ENCODE assay signal across 20 cellular contexts in the genomic region with DNA sequence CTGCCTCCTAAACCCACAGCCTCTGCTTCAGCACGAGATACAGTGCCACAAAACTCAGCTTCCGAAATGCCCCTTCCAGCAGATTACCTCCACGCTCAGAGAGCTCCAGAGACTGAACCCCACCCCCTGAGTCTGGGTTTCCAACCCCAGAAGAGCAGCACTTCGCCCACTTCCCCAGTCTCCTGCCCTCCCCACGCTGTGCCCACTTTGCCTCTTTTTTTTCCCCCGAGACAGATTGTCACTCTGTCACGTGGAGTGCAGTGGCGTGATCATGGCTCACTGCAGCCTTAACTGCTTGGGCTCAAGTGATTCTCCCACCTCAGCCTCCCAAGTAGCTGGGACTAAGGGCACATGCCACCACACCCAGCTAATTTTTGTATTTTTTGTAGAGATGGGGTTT. TPM values are rescaled to one million over a fixed set of nuclear protein-coding genes. Genes with fewer than 3 reads are reported as not detected.
DNase-seq lines count a peak whose midpoint lies in the region; ATAC-seq and TF ChIP-seq lines count a peak whose summit lies in the region.
"Had no signal": no experiment of that assay in that cellular context is flagged by ENCODE, and none has a peak within 500 bp of the region (broad histone marks: within the 10 kb centered on the region; RNA-seq: fewer than 3 reads in every experiment).

No MANE protein-coding gene starts in this region.

- H3K9me2 ChIP-seq in hepatocyte (replicated peaks; ENCODE audit: insufficient read depth) = no peaks in the 10 kb centered on the region

- H3K4me1 ChIP-seq in right cardiac atrium (ENCODE audit: control insufficient read depth, insufficient read depth, low read length) = peaks cover 8% of the 10 kb centered on the region
- H3K4me1 ChIP-seq in HUES6 (ENCODE audit: control insufficient read depth, insufficient read depth, low read length) = no peaks in the 10 kb centered on the region
- H3K4me1 ChIP-seq in hepatocyte (ENCODE audit: insufficient read depth) = peaks cover 13% of the 10 kb centered on the region

- ATAC-seq in right cardiac atrium = no peak
- no peak for ATAC-seq in left ventricle myocardium superior
- ATAC-seq in GM21381 (IDR thresholded peaks at IDR 0.05; ENCODE audit: unreplicated experiment) = no peak
- no peak for ATAC-seq in GM18909 (IDR thresholded peaks at IDR 0.05; ENCODE audit: poor library complexity, unreplicated experiment)
- ATAC-seq: SK-N-SH treated with all-trans-retinoic acid at 6 μM for 48 hours had no signal

- TF ChIP-seq CTCF in hepatocyte (IDR thresholded peaks at IDR 0.05; ENCODE audit: poor library complexity) = no peak

- H3K27me3 ChIP-seq in right cardiac atrium (ENCODE audit: control insufficient read depth, insufficient read depth) (no peaks in the 10 kb centered on the region), HUES6 (ENCODE audit: control insufficient read depth, insufficient read depth, low read length) (no peaks in the 10 kb centered on the region), hepatocyte (no peaks in the 10 kb centered on the region)

- no peak overlapping the region for H3K4me2 ChIP-seq in hepatocyte
- H3K4me2 ChIP-seq: PC-9 had no signal

- H3K36me3 ChIP-seq in HUES6 (ENCODE audit: control insufficient read depth, insufficient read depth, low read length) (peaks cover 82% of the 10 kb centered on the region), hepatocyte (replicated peaks; ENCODE audit: insufficient read depth, low read depth) (no peaks in the 10 kb centered on the region)

- DNase-seq in right cardiac atrium = peak in 1 of 3 donors; percentile 6
- DNase-seq in left ventricle myocardium superior = no peak
- no peak for DNase-seq in hepatocyte (ENCODE audit: low spot score)
- DNase-seq in NCI-H748 treated with DMSO at 0.1 percent for 48 hours (lab: John Stamatoyannopoulos, UW) = no peak
- DNase-seq: C1 segment of cervical spinal cord, MM.1S, NCI-H1048, NCI-H1417 treated with DMSO at 0.1 percent for 48 hours, NCI-H187, NCI-H69, PC-9, RPMI8226, SIG-M5 had no signal

- peaks cover 2% of the 10 kb centered on the region for H3K79me2 ChIP-seq in hepatocyte

- no peaks in the 10 kb centered on the region for H3K9me3 ChIP-seq in right cardiac atrium (ENCODE audit: control insufficient read depth, low read length)
- H3K9me3 ChIP-seq in HUES6 (ENCODE audit: control insufficient read depth, insufficient read depth, low read depth, low read length) = no peaks in the 10 kb centered on the region
- H3K9me3 ChIP-seq in hepatocyte (ENCODE audit: low read depth) = no peaks in the 10 kb centered on the region

- H3K27ac ChIP-seq in right cardiac atrium (ENCODE audit: low read length) = peak overlapping the region; percentile 2
- no peak overlapping the region for H3K27ac ChIP-seq in HUES6 (ENCODE audit: low read depth, low read length)
- peak overlapping the region; percentile 94 for H3K27ac ChIP-seq in hepatocyte
- H3K27ac ChIP-seq: PC-9 had no signal

- H2AFZ ChIP-seq in hepatocyte = no peak overlapping the region
- H2AFZ ChIP-seq: PC-9 had no signal

- H3K9ac ChIP-seq in HUES6 (ENCODE audit: low read length) = peak overlapping the region; percentile 3

- H3K4me3 ChIP-seq in right cardiac atrium (ENCODE audit: low read length) = no peak overlapping the region
- H3K4me3 ChIP-seq in HUES6 (ENCODE audit: low read depth, low read length) = no peak overlapping the region
- no peak overlapping the region for H3K4me3 ChIP-seq in hepatocyte
- H3K4me3 ChIP-seq: PC-9 had no signal

- WGBS in right cardiac atrium = 76% methylated on average over 8 of the region's 8 CpGs
- 95% methylated on average over 8 of the region's 8 CpGs for WGBS in hepatocyte (ENCODE audit: low lambda C conversion rate, missing lambda C conversion rate)

- intact Hi-C loops in right cardiac atrium (cut with DNase I) (no loop called here), left ventricle myocardium superior (cut with micrococcal nuclease) (no loop called here)

- H4K20me1 ChIP-seq in hepatocyte (ENCODE audit: insufficient read depth, poor library complexity, severe bottlenecking) = no peaks in the 10 kb centered on the region

RNA-seq across cellular contexts. Expression of gene ICMT, which starts 10.1 kb away (rescaled TPM):
- 10 to 100 TPM; 52.1 to 59.6 (median 54.1) TPM for total RNA-seq in right cardiac atrium
- polyA plus RNA-seq in right cardiac atrium = 39.9 TPM
- total RNA-seq in left ventricle myocardium superior = 52.9 TPM
- 60.1 and 62.4 TPM in 2 replicates for total RNA-seq in hepatocyte
- 32.2 and 40.3 TPM in 2 replicates for polyA plus RNA-seq in hepatocyte

RNA-seq across cellular contexts. Expression of gene HES3, which starts 18.3 kb away (rescaled TPM):
- not detected for total RNA-seq in right cardiac atrium
- polyA plus RNA-seq in right cardiac atrium = not detected
- total RNA-seq in left ventricle myocardium superior = not detected
- total RNA-seq in hepatocyte = not detected in 2 replicates
- polyA plus RNA-seq in hepatocyte = not detected in 2 replicates
- total RNA-seq: H4, LHCN-M2, NCI-H460, PC-9 had no signal

RNA-seq across cellular contexts. Expression of gene RNF207, which starts 19.7 kb away (rescaled TPM):
- total RNA-seq in right cardiac atrium = 10 to 100 TPM; 33.7 to 97.4 (median 63.7) TPM
- polyA plus RNA-seq in right cardiac atrium = 55.2 TPM
- 82.3 TPM for total RNA-seq in left ventricle myocardium superior
- 14.7 and 29.3 TPM in 2 replicates for total RNA-seq in hepatocyte
- polyA plus RNA-seq in hepatocyte = 28.3 and 30.9 TPM in 2 replicates

RNA-seq across cellular contexts. Expression of gene RPL22, which starts 26.3 kb away (rescaled TPM):
- total RNA-seq in right cardiac atrium (100 to 1,000 TPM; 247 to 309 (median 276) TPM), left ventricle myocardium superior (248 TPM), hepatocyte (168 and 188 TPM in 2 replicates)
- polyA plus RNA-seq in right cardiac atrium (260 TPM), hepatocyte (103 and 115 TPM in 2 replicates)

RNA-seq across cellular contexts. Expression of gene GPR153, which starts 35.2 kb away (rescaled TPM):
- total RNA-seq in right cardiac atrium (10 to 100 TPM in 2 of 4 donors, 1 to 10 TPM in 2; 6.7 to 14.3 (median 10.5) TPM), left ventricle myocardium superior (7.7 TPM), hepatocyte (6.9 and 9.1 TPM in 2 replicates)
- polyA plus RNA-seq in right cardiac atrium (9.3 TPM), hepatocyte (7.1 and 13.5 TPM in 2 replicates)
